8 cellular contexts compared by ENCODE assay signal in the genomic region with DNA sequence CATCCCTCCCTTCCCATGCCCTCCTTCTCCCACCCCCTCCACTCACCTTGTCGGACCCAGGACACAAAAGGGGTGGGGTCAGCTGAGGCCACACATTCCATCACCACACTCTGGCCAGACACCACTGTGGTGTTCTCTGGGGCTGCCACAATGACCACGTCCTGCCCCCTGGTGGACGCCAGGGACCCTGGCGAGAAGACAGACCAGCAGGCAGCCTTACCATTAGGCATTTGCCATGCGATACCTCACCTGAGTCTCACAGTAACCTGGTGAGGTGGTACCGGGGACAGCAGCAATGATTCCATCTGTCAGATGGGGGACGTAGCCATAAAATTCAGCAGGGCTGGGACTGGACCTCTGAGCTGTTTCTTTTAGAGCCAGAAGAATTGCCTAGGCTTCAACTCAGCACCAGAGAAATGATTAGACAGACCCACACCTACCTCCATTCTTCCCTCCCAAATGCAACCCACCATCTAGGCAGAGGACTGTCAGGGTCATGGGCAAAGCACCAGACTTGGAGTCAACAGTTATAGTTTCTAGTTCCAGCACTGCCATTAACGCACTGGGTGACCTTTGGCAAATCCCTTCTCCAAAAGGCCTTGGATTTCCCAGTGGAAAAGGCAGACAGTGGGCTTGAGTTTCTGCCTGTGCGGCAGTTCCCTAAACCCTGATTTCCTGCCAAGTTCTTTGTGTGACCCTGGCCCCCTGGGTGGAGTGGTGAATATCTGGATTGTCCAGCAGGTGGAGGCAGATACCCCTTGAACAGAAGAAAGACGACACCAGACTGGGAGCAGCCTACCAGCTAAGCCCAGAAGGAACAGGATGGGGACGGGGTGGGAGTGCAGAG. TPM values are rescaled to one million over a fixed set of nuclear protein-coding genes. Genes with fewer than 3 reads are reported as not detected.
DNase-seq lines count a peak whose midpoint lies in the region; ATAC-seq, FAIRE-seq and TF ChIP-seq lines count a peak whose summit lies in the region.

No MANE protein-coding gene starts in this region.

- dilution Hi-C loops in keratinocyte (cut with MboI; ENCODE audit: extremely low pct_ligation_motif_present, low sequenced_read_pairs), result no loop called here

- H3K27me3 ChIP-seq in breast epithelium, result peaks cover 0 to 14% of the 10 kb centered on the region in 2 donors
- peaks cover 35% of the 10 kb centered on the region for H3K27me3 ChIP-seq in keratinocyte (ENCODE audit: control insufficient read depth, extremely low read depth, insufficient read depth, low read length)

- DNase-seq in NCI-H2081 (lab: John Stamatoyannopoulos, UW), result peak; percentile 87 to 88
- DNase-seq in T-helper 9 cell, result peak; percentile 31
- no peak for DNase-seq in breast epithelium (ENCODE audit: low spot score in 2 of 2)
- DNase-seq in keratinocyte (ENCODE audit: low read depth, low spot score), result no peak
- DNase-seq in stimulated activated CD4-positive, alpha-beta T cell treated with anti-CD3 and anti-CD28 coated beads, Interleukin-2, amount 100 ng/mL, for 48 hours, result peak; percentile 38 to 52

- H3K36me3 ChIP-seq in breast epithelium (no peaks in the 10 kb centered on the region), keratinocyte (ENCODE audit: control insufficient read depth in 2 of 2, extremely low read depth in 1 of 2, insufficient read depth in 2 of 2, low read length in 2 of 2) (no peaks in the 10 kb centered on the region)

- H3K4me3 ChIP-seq in GM12875 (ENCODE audit: low read depth, low read length), result no peak overlapping the region
- H3K4me3 ChIP-seq in breast epithelium, result no peak overlapping the region
- no peak overlapping the region for H3K4me3 ChIP-seq in keratinocyte (ENCODE audit: control insufficient read depth in 2 of 3, extremely low read depth in 1 of 3, insufficient read depth in 2 of 3, low read depth in 1 of 3, low read length in 3 of 3)

- intact Hi-C loops in breast epithelium (cut with DNase I; ENCODE audit: low total_unique reads), result no loop called here

- no peak overlapping the region for H2AFZ ChIP-seq in keratinocyte (ENCODE audit: control insufficient read depth, low read length)

- no peak for TF ChIP-seq POLR2A in breast epithelium (IDR thresholded peaks at IDR 0.05)

- no peaks in the 10 kb centered on the region for H3K4me1 ChIP-seq in breast epithelium
- H3K4me1 ChIP-seq in keratinocyte (ENCODE audit: control insufficient read depth, extremely low read depth, insufficient read depth, low read length), result no peaks in the 10 kb centered on the region

- H3K9me3 ChIP-seq in breast epithelium (no peaks in the 10 kb centered on the region), keratinocyte (ENCODE audit: control insufficient read depth, low read depth, low read length) (no peaks in the 10 kb centered on the region)

- H3K79me2 ChIP-seq in keratinocyte (ENCODE audit: control insufficient read depth, insufficient read depth, low read length), result no peaks in the 10 kb centered on the region

- no peaks in the 10 kb centered on the region for H4K20me1 ChIP-seq in keratinocyte (ENCODE audit: control insufficient read depth, extremely low read depth, insufficient read depth, low read length)

- no peak overlapping the region for H3K4me2 ChIP-seq in keratinocyte (ENCODE audit: control insufficient read depth, extremely low read depth, insufficient read depth, low read depth, low read length)

- no peak overlapping the region for H3K27ac ChIP-seq in 22Rv1
- no peak overlapping the region for H3K27ac ChIP-seq in breast epithelium
- no peak overlapping the region for H3K27ac ChIP-seq in keratinocyte (ENCODE audit: control insufficient read depth, insufficient read depth, low read length)

- H3K9me1 ChIP-seq in keratinocyte (ENCODE audit: control insufficient read depth, extremely low read depth, insufficient read depth, low read length), result no peaks in the 10 kb centered on the region

- peak; percentile 91 for TF ChIP-seq CTCF in 22Rv1 (IDR thresholded peaks at IDR 0.05)
- peak; percentile 87 for TF ChIP-seq CTCF in GM12875 (IDR thresholded peaks at IDR 0.05; ENCODE audit: borderline replicate concordance, insufficient read depth, low read depth, low read length)
- TF ChIP-seq CTCF in breast epithelium (IDR thresholded peaks at IDR 0.05), result peak in 2 of 3 donors; percentile 22 to 54
- TF ChIP-seq CTCF in keratinocyte (optimal IDR thresholded peaks at IDR 0.05 in 1 of 3, IDR thresholded peaks at IDR 0.05 in 1 of 3, conservative IDR thresholded peaks at IDR 0.05 in 1 of 3; ENCODE audit: extremely low read depth in 1 of 3, insufficient read depth in 2 of 3, low read length in 3 of 3), result peak; percentile 86 to 94 (median 87)

- H3K9ac ChIP-seq in keratinocyte (ENCODE audit: control insufficient read depth, extremely low read depth, insufficient read depth, low read length), result no peak overlapping the region

- FAIRE-seq in keratinocyte (lab: Jason Lieb, UNC), result peak; percentile 64

- no peak for ATAC-seq in GM18520 (IDR thresholded peaks at IDR 0.05; ENCODE audit: unreplicated experiment)

RNA-seq across cellular contexts. Expression of a gene that starts 21.8 kb away (rescaled TPM):
- under 1 TPM; 0.66 to 0.88 (median 0.80) TPM for total RNA-seq in breast epithelium
- 0.04 to 0.12 TPM in 2 of 3 replicates, not detected in the other for polyA plus RNA-seq in keratinocyte
- polyA plus RNA-seq in keratinocyte (2011; ENCODE audit: low read depth), result not detected
- 0.04 and 0.05 TPM in 2 replicates for polyA plus RNA-seq in keratinocyte (2011; cell fraction: cytosol; rRNA removed)
- 0.04 and 0.10 TPM in 2 replicates for polyA plus RNA-seq in keratinocyte (2011; cell fraction: nucleus; rRNA removed)
- 0.03 TPM in 1 of 2 replicates, not detected in the other for polyA plus RNA-seq in keratinocyte (2012; ENCODE audit: low replicate concordance)
- 0.07 TPM in 1 of 3 replicates, not detected in the others for polyA minus RNA-seq in keratinocyte
- not detected for polyA minus RNA-seq in keratinocyte (2011; cell fraction: cytosol; rRNA and poly(A)+ RNA removed)
- polyA minus RNA-seq in keratinocyte (2011; cell fraction: nucleus; rRNA and poly(A)+ RNA removed), result not detected in 2 replicates

RNA-seq across cellular contexts. Expression of a gene that starts 23.2 kb away (rescaled TPM):
- 1 to 10 TPM in 1 of 3 donors, under 1 TPM in 1, not detected in 1; 0.33 to 1.8 TPM for total RNA-seq in breast epithelium
- not detected in 3 replicates for polyA plus RNA-seq in keratinocyte
- not detected for polyA plus RNA-seq in keratinocyte (2011; ENCODE audit: low read depth)
- not detected in 2 replicates for polyA plus RNA-seq in keratinocyte (2011; cell fraction: cytosol; rRNA removed)
- not detected in 2 replicates for polyA plus RNA-seq in keratinocyte (2011; cell fraction: nucleus; rRNA removed)
- polyA plus RNA-seq in keratinocyte (2012; ENCODE audit: low replicate concordance), result not detected in 2 replicates
- polyA minus RNA-seq in keratinocyte, result 2.1 TPM in 1 of 3 replicates, not detected in the others
- not detected for polyA minus RNA-seq in keratinocyte (2011; cell fraction: cytosol; rRNA and poly(A)+ RNA removed)
- not detected in 2 replicates for polyA minus RNA-seq in keratinocyte (2011; cell fraction: nucleus; rRNA and poly(A)+ RNA removed)

Comparison
In these comparisons a context has a peak if more than half of its experiments do, and no peak if none do; other contexts are left out.
1. CTCF ChIP-seq: peak in every context shown above with its lines; median percentile 91 in 22Rv1; 87 in GM12875; 87 in keratinocyte; 38 in breast epithelium.
2. DNase-seq: peak in NCI-H2081 (2 of 2), T-helper 9 cell (single experiment) and stimulated activated CD4-positive, alpha-beta T cell treated with anti-CD3 and anti-CD28 coated beads, Interleukin-2, amount 100 ng/mL, for 48 hours (2 of 2); none in breast epithelium (0 of 2) and keratinocyte (single experiment).